In the genomic region with DNA sequence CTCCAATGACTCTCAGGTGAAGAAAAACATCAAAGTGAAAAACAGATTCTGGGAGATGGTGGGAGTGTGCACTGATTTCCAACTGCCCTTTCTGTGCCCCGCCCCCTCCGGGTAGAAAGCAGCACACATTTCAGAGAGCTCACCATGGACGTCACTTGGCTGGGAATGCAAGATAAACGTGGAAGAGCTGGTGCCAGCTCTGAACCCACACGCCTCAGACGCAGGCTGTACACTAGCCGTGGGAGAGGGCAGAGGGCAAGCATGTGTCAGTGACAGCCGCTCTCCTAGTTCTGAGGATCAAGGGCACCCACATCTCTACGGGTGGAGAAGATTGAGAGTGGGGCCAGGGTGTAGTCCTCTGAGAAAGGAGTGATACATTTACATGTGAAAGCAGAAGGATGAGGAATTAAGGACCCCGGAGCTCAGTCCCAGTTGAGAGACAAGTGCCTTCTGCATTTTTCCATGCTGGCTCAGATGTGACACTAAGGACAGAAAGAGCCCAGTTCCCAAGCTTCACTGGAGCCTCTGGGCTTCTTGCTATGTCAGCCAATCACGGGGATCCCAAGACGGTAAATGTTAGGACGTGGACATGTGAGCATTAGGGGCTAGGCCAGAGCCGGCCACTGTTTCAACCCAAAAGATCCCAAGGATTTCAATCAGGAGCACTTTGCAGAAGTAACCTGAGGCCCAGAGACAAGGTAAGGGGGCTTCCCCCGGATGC, we compare ENCODE assay signal across 14 cellular contexts.
DNase-seq lines count a peak whose midpoint lies in the region; ATAC-seq and TF ChIP-seq lines count a peak whose summit lies in the region.
"Had no signal": no experiment of that assay in that cellular context is flagged by ENCODE, and none has a peak within 500 bp of the region (broad histone marks: within the 10 kb centered on the region; RNA-seq: fewer than 3 reads in every experiment).

No MANE protein-coding gene starts in this region.

- CTCF ChIA-PET in CD8-positive, alpha-beta memory T cell (lab: Charles Lee) = no interaction called here
- CTCF ChIA-PET in activated CD4-positive, alpha-beta T cell treated with anti-CD3 and anti-CD28 coated beads, Interleukin-2, amount 10 ng/mL, durations not matched to agents 7 days and 5 days (lab: Charles Lee) = no interaction called here

- H3K27me3 Mint-ChIP-seq in type B pancreatic cell = no peaks in the 10 kb centered on the region
- peaks cover 0 to 4% of the 10 kb centered on the region in 2 donors for H3K27me3 Mint-ChIP-seq in CD8-positive, alpha-beta memory T cell
- peaks cover 12% of the 10 kb centered on the region for H3K27me3 Mint-ChIP-seq in activated CD4-positive, alpha-beta T cell treated with anti-CD3 and anti-CD28 coated beads, Interleukin-2, amount 10 ng/mL, durations not matched to agents 7 days and 5 days

- H3K4me1 Mint-ChIP-seq in type B pancreatic cell (ENCODE audit: unreplicated experiment) = peaks cover 59% of the 10 kb centered on the region
- no peaks in the 10 kb centered on the region for H3K4me1 Mint-ChIP-seq in CD8-positive, alpha-beta memory T cell
- H3K4me1 Mint-ChIP-seq in activated CD4-positive, alpha-beta T cell treated with anti-CD3 and anti-CD28 coated beads, Interleukin-2, amount 10 ng/mL, durations not matched to agents 7 days and 5 days = no peaks in the 10 kb centered on the region
- H3K4me1 Mint-ChIP-seq: activated CD4-positive, alpha-beta T cell treated with anti-CD3 and anti-CD28 coated beads, Interleukin-2, amount 10 ng/mL, durations not matched to agents 24 days and 14 days had no signal

- H3K36me3 Mint-ChIP-seq in type B pancreatic cell = peaks cover 36% of the 10 kb centered on the region
- H3K36me3 Mint-ChIP-seq in CD8-positive, alpha-beta memory T cell = no peaks in the 10 kb centered on the region
- H3K36me3 Mint-ChIP-seq in activated CD4-positive, alpha-beta T cell treated with anti-CD3 and anti-CD28 coated beads, Interleukin-2, amount 10 ng/mL, durations not matched to agents 7 days and 5 days (ENCODE audit: low read depth) = no peaks in the 10 kb centered on the region

- no peak for ATAC-seq in HG03159 (IDR thresholded peaks at IDR 0.05; ENCODE audit: unreplicated experiment)

- TF ChIP-seq POLR2A in esophagus squamous epithelium (IDR thresholded peaks at IDR 0.05) = no peak

- H3K4me3 ChIP-seq in esophagus squamous epithelium (no peak overlapping the region), parathyroid adenoma (ENCODE audit: low read depth, low read length) (no peak overlapping the region)
- no peak overlapping the region for H3K4me3 ChIP-seq in CD8-positive, alpha-beta memory T cell (ENCODE audit: low read length)

- H3K4me1 ChIP-seq in esophagus squamous epithelium (peaks cover 0 to 21% (median 5%) of the 10 kb centered on the region in 3 donors), parathyroid adenoma (peaks cover 16% of the 10 kb centered on the region)
- no peaks in the 10 kb centered on the region for H3K4me1 ChIP-seq in CD8-positive, alpha-beta memory T cell (ENCODE audit: insufficient read depth, low read length)

- TF ChIP-seq CTCF in esophagus squamous epithelium (IDR thresholded peaks at IDR 0.05) (no peak), parathyroid adenoma (IDR thresholded peaks at IDR 0.05) (no peak), type B pancreatic cell (conservative IDR thresholded peaks at IDR 0.05) (no peak)

- intact Hi-C loops in esophagus squamous epithelium (cut with DNase I) = no loop called here

- H3K9me3 ChIP-seq in esophagus squamous epithelium (no peaks in the 10 kb centered on the region), parathyroid adenoma (ENCODE audit: control insufficient read depth, low read length) (no peaks in the 10 kb centered on the region)
- no peaks in the 10 kb centered on the region for H3K9me3 ChIP-seq in CD8-positive, alpha-beta memory T cell (ENCODE audit: low read length)

- no peak overlapping the region for H2AFZ ChIP-seq in parathyroid adenoma

- H3K36me3 ChIP-seq in esophagus squamous epithelium (peaks cover 0 to 30% (median 0%) of the 10 kb centered on the region in 3 donors), parathyroid adenoma (ENCODE audit: control insufficient read depth, insufficient read depth, low read length) (no peaks in the 10 kb centered on the region)
- H3K36me3 ChIP-seq in CD8-positive, alpha-beta memory T cell (ENCODE audit: insufficient read depth, low read length) = no peaks in the 10 kb centered on the region

- POLR2A ChIA-PET in CD8-positive, alpha-beta memory T cell (lab: Charles Lee) = no interaction called here
- POLR2A ChIA-PET in activated CD4-positive, alpha-beta T cell treated with anti-CD3 and anti-CD28 coated beads, Interleukin-2, amount 10 ng/mL, durations not matched to agents 7 days and 5 days (lab: Charles Lee) = no interaction called here

- DNase-seq in esophagus squamous epithelium (lab: John Stamatoyannopoulos, UW) = no peak
- peak; percentile 64 for DNase-seq in left kidney (ENCODE audit: low read depth, low spot score)
- DNase-seq in type B pancreatic cell (ENCODE audit: extremely low spot score, unreplicated experiment) = no peak
- DNase-seq in CD8-positive, alpha-beta memory T cell = no peak
- no peak for DNase-seq in activated CD4-positive, alpha-beta T cell treated with anti-CD3 and anti-CD28 coated beads, Interleukin-2, amount 10 ng/mL, durations not matched to agents 7 days and 5 days
- DNase-seq in activated CD4-positive, alpha-beta T cell treated with anti-CD3 and anti-CD28 coated beads for 4 hours = no peak
- DNase-seq: activated CD4-positive, alpha-beta T cell treated with anti-CD3 and anti-CD28 coated beads, Interleukin-2, amount 10 ng/mL, durations not matched to agents 24 days and 14 days; activated T-cell treated with anti-CD3 and anti-CD28 coated beads, Interleukin-2, amount 50 U/mL, for 48 hours; foreskin melanocyte; NCI-H2081 treated with DMSO at 0.1 percent for 48 hours; NCI-H774 had no signal

- peaks cover 39% of the 10 kb centered on the region for H3K79me2 ChIP-seq in parathyroid adenoma

- no peaks in the 10 kb centered on the region for H3K9me3 Mint-ChIP-seq in type B pancreatic cell
- peaks cover 0 to 5% (median 0%) of the 10 kb centered on the region in 5 donors for H3K9me3 Mint-ChIP-seq in CD8-positive, alpha-beta memory T cell
- H3K9me3 Mint-ChIP-seq in activated CD4-positive, alpha-beta T cell treated with anti-CD3 and anti-CD28 coated beads, Interleukin-2, amount 10 ng/mL, durations not matched to agents 7 days and 5 days = no peaks in the 10 kb centered on the region
- H3K9me3 Mint-ChIP-seq: activated CD4-positive, alpha-beta T cell treated with anti-CD3 and anti-CD28 coated beads, Interleukin-2, amount 10 ng/mL, durations not matched to agents 24 days and 14 days; T-helper 2 cell treated with Interferon-gamma antibody and Interleukin-4, amounts not matched to agents 5 μg/mL and 100 μg/mL, for 36 hours had no signal

- H3K27me3 ChIP-seq in esophagus squamous epithelium = no peaks in the 10 kb centered on the region
- no peaks in the 10 kb centered on the region for H3K27me3 ChIP-seq in parathyroid adenoma (ENCODE audit: control insufficient read depth, insufficient read depth, low read length)
- H3K27me3 ChIP-seq in CD8-positive, alpha-beta memory T cell (ENCODE audit: insufficient read depth, low read length, poor library complexity, severe bottlenecking) = no peaks in the 10 kb centered on the region

- H3K9ac ChIP-seq in parathyroid adenoma = no peak overlapping the region

- peak overlapping the region; percentile 76 for H3K4me3 Mint-ChIP-seq in type B pancreatic cell
- H3K4me3 Mint-ChIP-seq in CD8-positive, alpha-beta memory T cell = no peak overlapping the region
- H3K4me3 Mint-ChIP-seq in activated CD4-positive, alpha-beta T cell treated with anti-CD3 and anti-CD28 coated beads, Interleukin-2, amount 10 ng/mL, durations not matched to agents 7 days and 5 days = no peak overlapping the region
- H3K4me3 Mint-ChIP-seq: activated CD4-positive, alpha-beta T cell treated with anti-CD3 and anti-CD28 coated beads, Interleukin-2, amount 10 ng/mL, durations not matched to agents 24 days and 14 days; T-helper 2 cell treated with Interferon-gamma antibody and Interleukin-4, amounts not matched to agents 5 μg/mL and 100 μg/mL, for 36 hours had no signal

- WGBS in esophagus squamous epithelium, 2 donors = 68 to 90% methylated on average over 14 of the region's 15 CpGs

- H3K4me2 ChIP-seq in parathyroid adenoma (ENCODE audit: low read length) = no peak overlapping the region

- H3K27ac Mint-ChIP-seq in type B pancreatic cell = peak overlapping the region; percentile 66
- no peak overlapping the region for H3K27ac Mint-ChIP-seq in CD8-positive, alpha-beta memory T cell
- no peak overlapping the region for H3K27ac Mint-ChIP-seq in activated CD4-positive, alpha-beta T cell treated with anti-CD3 and anti-CD28 coated beads, Interleukin-2, amount 10 ng/mL, durations not matched to agents 7 days and 5 days
- H3K27ac Mint-ChIP-seq: activated CD4-positive, alpha-beta T cell treated with anti-CD3 and anti-CD28 coated beads, Interleukin-2, amount 10 ng/mL, durations not matched to agents 24 days and 14 days; T-helper 2 cell treated with Interferon-gamma antibody and Interleukin-4, amounts not matched to agents 5 μg/mL and 100 μg/mL, for 36 hours had no signal

- H3K27ac ChIP-seq in esophagus squamous epithelium (peak overlapping the region in 3 of 4 donors; percentile 22 to 57 (median 46)), parathyroid adenoma (peak overlapping the region; percentile 40)
- H3K27ac ChIP-seq in CD8-positive, alpha-beta memory T cell (ENCODE audit: low read depth, low read length) = no peak overlapping the region
